Comparison of ENCODE assay signal across 33 cellular contexts in genomic region chr3:134083626-134084229, GRCh38. TPM values are rescaled to one million over a fixed set of nuclear protein-coding genes. Genes with fewer than 3 reads are reported as not detected.
A peak's percentile ranks its signal among the peaks of the same experiment; 100 is the strongest.
DNase-seq lines count a peak whose midpoint lies in the region; ATAC-seq and TF ChIP-seq lines count a peak whose summit lies in the region.
"Had no signal": no experiment of that assay in that cellular context is flagged by ENCODE, and none has a peak within 500 bp of the region (broad histone marks: within the 10 kb centered on the region; RNA-seq: fewer than 3 reads in every experiment).

No MANE protein-coding gene starts in this region.

- H3K9me3 Mint-ChIP-seq in activated naive CD8-positive, alpha-beta T cell treated with anti-CD3 and anti-CD28 coated beads, Interleukin-2, amount 50 U/mL, for 24 hours, result peaks cover 4% of the 10 kb centered on the region
- H3K9me3 Mint-ChIP-seq in activated naive CD8-positive, alpha-beta T cell treated with anti-CD3 and anti-CD28 coated beads for 36 hours, result peaks cover 3% of the 10 kb centered on the region
- peaks cover 14% of the 10 kb centered on the region for H3K9me3 Mint-ChIP-seq in neural crest cell

- no peak for TF ChIP-seq CTCF in foreskin keratinocyte (conservative IDR thresholded peaks at IDR 0.05)
- TF ChIP-seq CTCF in neural crest cell (conservative IDR thresholded peaks at IDR 0.05), result no peak
- no peak for TF ChIP-seq CTCF in foreskin fibroblast (IDR thresholded peaks at IDR 0.05; ENCODE audit: low read depth, low read length)

- no peaks in the 10 kb centered on the region for H3K36me3 Mint-ChIP-seq in activated naive CD8-positive, alpha-beta T cell treated with anti-CD3 and anti-CD28 coated beads, Interleukin-2, amount 50 U/mL, for 24 hours (ENCODE audit: low read depth)
- H3K36me3 Mint-ChIP-seq in activated naive CD8-positive, alpha-beta T cell treated with anti-CD3 and anti-CD28 coated beads for 36 hours, result no peaks in the 10 kb centered on the region
- H3K36me3 Mint-ChIP-seq in neural crest cell (ENCODE audit: low read depth), result peaks cover 6% of the 10 kb centered on the region
- H3K36me3 Mint-ChIP-seq: CD14-positive monocyte; CD8-positive, alpha-beta memory T cell; IgD-negative memory B cell had no signal

- no peak overlapping the region for H3K27ac Mint-ChIP-seq in activated naive CD8-positive, alpha-beta T cell treated with anti-CD3 and anti-CD28 coated beads, Interleukin-2, amount 50 U/mL, for 24 hours
- no peak overlapping the region for H3K27ac Mint-ChIP-seq in activated naive CD8-positive, alpha-beta T cell treated with anti-CD3 and anti-CD28 coated beads for 36 hours
- peak overlapping the region; percentile 17 for H3K27ac Mint-ChIP-seq in neural crest cell (ENCODE audit: unreplicated experiment)
- H3K27ac Mint-ChIP-seq: CD14-positive monocyte; CD8-positive, alpha-beta memory T cell; HFFc6; IgD-negative memory B cell had no signal

- DNase-seq in activated naive CD8-positive, alpha-beta T cell treated with anti-CD3 and anti-CD28 coated beads, Interleukin-2, amount 50 U/mL, for 24 hours, result no peak
- no peak for DNase-seq in activated naive CD8-positive, alpha-beta T cell treated with anti-CD3 and anti-CD28 coated beads for 36 hours
- DNase-seq in foreskin keratinocyte, result no peak
- DNase-seq in neural crest cell (ENCODE audit: low read depth, low spot score), result no peak
- no peak for DNase-seq in stimulated activated CD4-positive, alpha-beta T cell treated with anti-CD3 and anti-CD28 coated beads, Interleukin-12 subunit alpha, Interleukin-12 subunit beta, amount 100 ng/mL, for 4 hours
- no peak for DNase-seq in foreskin fibroblast
- DNase-seq: 8988T; ACHN; BE2C; CD8-positive, alpha-beta memory T cell; DMS 273 treated with DMSO at 0.1 percent for 48 hours; DMS79; EL; GDM1; GOT3; HFFc6; NCI-H1048; NCI-H1417; NCI-H1694; NCI-H2081 treated with DMSO at 0.1 percent for 48 hours; NCI-H2171; NCI-H226; NCI-H510A; NCI-H69; SHP77 had no signal

- H3K4me3 Mint-ChIP-seq in activated naive CD8-positive, alpha-beta T cell treated with anti-CD3 and anti-CD28 coated beads, Interleukin-2, amount 50 U/mL, for 24 hours, result no peak overlapping the region
- no peak overlapping the region for H3K4me3 Mint-ChIP-seq in activated naive CD8-positive, alpha-beta T cell treated with anti-CD3 and anti-CD28 coated beads for 36 hours
- no peak overlapping the region for H3K4me3 Mint-ChIP-seq in neural crest cell
- H3K4me3 Mint-ChIP-seq: CD14-positive monocyte; CD8-positive, alpha-beta memory T cell; HFFc6; IgD-negative memory B cell had no signal

- H3K27me3 Mint-ChIP-seq in activated naive CD8-positive, alpha-beta T cell treated with anti-CD3 and anti-CD28 coated beads, Interleukin-2, amount 50 U/mL, for 24 hours, result no peaks in the 10 kb centered on the region
- H3K27me3 Mint-ChIP-seq in activated naive CD8-positive, alpha-beta T cell treated with anti-CD3 and anti-CD28 coated beads for 36 hours, result no peaks in the 10 kb centered on the region
- no peaks in the 10 kb centered on the region for H3K27me3 Mint-ChIP-seq in neural crest cell (ENCODE audit: low read depth)
- H3K27me3 Mint-ChIP-seq: IgD-negative memory B cell had no signal

- ATAC-seq in activated naive CD8-positive, alpha-beta T cell treated with anti-CD3 and anti-CD28 coated beads, Interleukin-2, amount 50 U/mL, for 24 hours, result peak; percentile 28
- no peak for ATAC-seq in foreskin keratinocyte
- no peak for ATAC-seq in HG02588 (IDR thresholded peaks at IDR 0.05; ENCODE audit: unreplicated experiment)
- ATAC-seq in GM21367 (IDR thresholded peaks at IDR 0.05; ENCODE audit: unreplicated experiment), result no peak
- ATAC-seq: GM12878, Panc1 had no signal

- no peaks in the 10 kb centered on the region for H3K4me1 Mint-ChIP-seq in activated naive CD8-positive, alpha-beta T cell treated with anti-CD3 and anti-CD28 coated beads, Interleukin-2, amount 50 U/mL, for 24 hours
- no peaks in the 10 kb centered on the region for H3K4me1 Mint-ChIP-seq in activated naive CD8-positive, alpha-beta T cell treated with anti-CD3 and anti-CD28 coated beads for 36 hours
- no peaks in the 10 kb centered on the region for H3K4me1 Mint-ChIP-seq in neural crest cell
- H3K4me1 Mint-ChIP-seq: CD14-positive monocyte; CD8-positive, alpha-beta memory T cell; IgD-negative memory B cell had no signal

- no peak overlapping the region for H3K4me3 ChIP-seq in foreskin fibroblast (ENCODE audit: low read depth in 1 of 2, low read length in 2 of 2)
- H3K4me3 ChIP-seq: GM12878, HAP-1 had no signal

- H3K4me1 ChIP-seq in foreskin keratinocyte, result peaks cover 6% of the 10 kb centered on the region
- H3K4me1 ChIP-seq: BE2C, HAP-1 had no signal

- H3K27me3 ChIP-seq in foreskin keratinocyte, result no peaks in the 10 kb centered on the region
- H3K27me3 ChIP-seq: BE2C had no signal

- peak overlapping the region; percentile 54 for H3K27ac ChIP-seq in foreskin keratinocyte
- H3K27ac ChIP-seq: RWPE1 had no signal

RNA-seq across cellular contexts. Expression of gene SLCO2A1, which starts 54.0 kb away (rescaled TPM):
- under 1 TPM in 1 of 2 experiments, not detected in 1; 0.08 TPM for total RNA-seq in activated naive CD8-positive, alpha-beta T cell treated with anti-CD3 and anti-CD28 coated beads for 36 hours
- total RNA-seq in foreskin keratinocyte (0.11 and 0.95 TPM in 2 replicates), neural crest cell (0.07 and 0.33 TPM in 2 replicates)
- polyA plus RNA-seq in foreskin keratinocyte, result 0.14 and 0.41 TPM in 2 replicates
- total RNA-seq: CD8-positive, alpha-beta memory T cell had no signal
- polyA plus RNA-seq: CD8-positive, alpha-beta memory T cell; GM12878; IgD-negative memory B cell had no signal
